ENCODE assay signal across 1 cellular context in the genomic region with DNA sequence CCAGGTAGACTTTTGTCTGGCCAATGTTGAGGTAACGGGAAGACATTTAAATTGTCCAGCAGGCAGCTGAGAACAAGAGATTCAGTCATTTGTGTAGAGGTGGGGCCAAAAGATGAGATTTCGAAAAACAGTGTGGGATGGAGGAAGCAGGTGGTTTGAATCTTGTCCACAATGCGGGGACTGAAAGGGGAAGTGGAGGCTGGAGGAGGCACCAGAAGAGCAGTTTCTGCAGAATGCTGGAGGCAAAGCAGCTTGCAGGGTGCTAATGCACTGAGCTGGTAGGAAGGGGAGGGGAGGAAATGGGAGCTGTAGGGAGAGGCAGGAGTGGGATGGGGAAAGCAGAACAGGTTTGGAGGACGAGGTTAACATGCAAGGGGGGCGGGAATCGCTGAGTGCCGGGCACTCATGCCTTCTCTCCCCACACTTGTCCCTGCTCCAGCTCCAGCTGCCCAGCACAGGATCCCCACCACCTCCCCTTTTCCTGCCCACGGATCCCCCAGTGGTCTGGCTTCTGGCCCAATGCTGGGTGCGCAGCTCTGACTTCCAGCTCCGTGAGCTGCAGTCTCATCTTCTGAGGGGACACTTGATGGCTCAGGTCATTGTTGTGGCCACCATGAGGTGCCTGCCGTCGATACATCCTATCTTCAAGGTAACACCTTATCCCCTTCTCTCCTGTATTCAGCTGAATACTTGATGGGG.
A peak's percentile ranks its signal among the peaks of the same experiment; 100 is the strongest.
TF ChIP-seq lines count a peak whose summit lies in the region.

No MANE protein-coding gene starts in this region.

TF ChIP-seq in GM12878, 131 proteins besides CTCF, POLR2A, EP300 and RAD21:
- TF ChIP-seq SIN3A (IDR thresholded peaks at IDR 0.05; ENCODE audit: low read depth, low read length), result no peak
- TF ChIP-seq NFIC (IDR thresholded peaks at IDR 0.05; ENCODE audit: low read depth, low read length), result 0 out of 2 replicates have a peak, but pooled peaks have one; percentile 41
- TF ChIP-seq NRF1 (conservative IDR thresholded peaks at IDR 0.05; ENCODE audit: low read depth, low read length), result no peak
- peak; percentile 83 for TF ChIP-seq RUNX3 (IDR thresholded peaks at IDR 0.05; ENCODE audit: low read length)
- TF ChIP-seq, protein P1, sequence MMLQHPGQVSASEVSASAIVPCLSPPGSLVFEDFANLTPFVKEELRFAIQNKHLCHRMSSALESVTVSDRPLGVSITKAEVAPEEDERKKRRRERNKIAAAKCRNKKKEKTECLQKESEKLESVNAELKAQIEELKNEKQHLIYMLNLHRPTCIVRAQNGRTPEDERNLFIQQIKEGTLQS (IDR thresholded peaks at IDR 0.05; ENCODE audit: borderline replicate concordance, extremely low read depth, low read depth, low read length), result no peak
- no peak for TF ChIP-seq TCF3 (IDR thresholded peaks at IDR 0.05; ENCODE audit: borderline replicate concordance, insufficient read depth, low read depth, low read length)
- peak; percentile 34; the same call in 1 of the 2 replicates for TF ChIP-seq IKZF1 (conservative IDR thresholded peaks at IDR 0.05)
- peak; percentile 18; the same call in 1 of the 2 replicates for TF ChIP-seq ZBED1 (IDR thresholded peaks at IDR 0.05; ENCODE audit: borderline replicate concordance)
- TF ChIP-seq MTA2 (IDR thresholded peaks at IDR 0.05; ENCODE audit: low read depth), result peak; percentile 59
- TF ChIP-seq, protein P2, sequence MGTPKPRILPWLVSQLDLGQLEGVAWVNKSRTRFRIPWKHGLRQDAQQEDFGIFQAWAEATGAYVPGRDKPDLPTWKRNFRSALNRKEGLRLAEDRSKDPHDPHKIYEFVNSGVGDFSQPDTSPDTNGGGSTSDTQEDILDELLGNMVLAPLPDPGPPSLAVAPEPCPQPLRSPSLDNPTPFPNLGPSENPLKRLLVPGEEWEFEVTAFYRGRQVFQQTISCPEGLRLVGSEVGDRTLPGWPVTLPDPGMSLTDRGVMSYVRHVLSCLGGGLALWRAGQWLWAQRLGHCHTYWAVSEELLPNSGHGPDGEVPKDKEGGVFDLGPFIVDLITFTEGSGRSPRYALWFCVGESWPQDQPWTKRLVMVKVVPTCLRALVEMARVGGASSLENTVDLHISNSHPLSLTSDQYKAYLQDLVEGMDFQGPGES (IDR thresholded peaks at IDR 0.05), result no peak
- TF ChIP-seq SREBF2 (IDR thresholded peaks at IDR 0.05; ENCODE audit: low read length), result no peak
- no peak for TF ChIP-seq JUND (IDR thresholded peaks at IDR 0.05; ENCODE audit: low read depth, low read length)
- peak; percentile 74 for TF ChIP-seq TCF12 (IDR thresholded peaks at IDR 0.05; ENCODE audit: low read depth, low read length)
- no peak for TF ChIP-seq HDAC2 (IDR thresholded peaks at IDR 0.05)
- TF ChIP-seq, protein P3, sequence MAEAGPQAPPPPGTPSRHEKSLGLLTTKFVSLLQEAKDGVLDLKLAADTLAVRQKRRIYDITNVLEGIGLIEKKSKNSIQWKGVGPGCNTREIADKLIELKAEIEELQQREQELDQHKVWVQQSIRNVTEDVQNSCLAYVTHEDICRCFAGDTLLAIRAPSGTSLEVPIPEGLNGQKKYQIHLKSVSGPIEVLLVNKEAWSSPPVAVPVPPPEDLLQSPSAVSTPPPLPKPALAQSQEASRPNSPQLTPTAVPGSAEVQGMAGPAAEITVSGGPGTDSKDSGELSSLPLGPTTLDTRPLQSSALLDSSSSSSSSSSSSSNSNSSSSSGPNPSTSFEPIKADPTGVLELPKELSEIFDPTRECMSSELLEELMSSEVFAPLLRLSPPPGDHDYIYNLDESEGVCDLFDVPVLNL (IDR thresholded peaks at IDR 0.05; ENCODE audit: low read depth, low read length), result no peak
- no peak for TF ChIP-seq LARP7 (IDR thresholded peaks at IDR 0.05)
- TF ChIP-seq, protein P4, sequence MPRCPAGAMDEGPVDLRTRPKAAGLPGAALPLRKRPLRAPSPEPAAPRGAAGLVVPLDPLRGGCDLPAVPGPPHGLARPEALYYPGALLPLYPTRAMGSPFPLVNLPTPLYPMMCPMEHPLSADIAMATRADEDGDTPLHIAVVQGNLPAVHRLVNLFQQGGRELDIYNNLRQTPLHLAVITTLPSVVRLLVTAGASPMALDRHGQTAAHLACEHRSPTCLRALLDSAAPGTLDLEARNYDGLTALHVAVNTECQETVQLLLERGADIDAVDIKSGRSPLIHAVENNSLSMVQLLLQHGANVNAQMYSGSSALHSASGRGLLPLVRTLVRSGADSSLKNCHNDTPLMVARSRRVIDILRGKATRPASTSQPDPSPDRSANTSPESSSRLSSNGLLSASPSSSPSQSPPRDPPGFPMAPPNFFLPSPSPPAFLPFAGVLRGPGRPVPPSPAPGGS (IDR thresholded peaks at IDR 0.05; ENCODE audit: borderline replicate concordance, insufficient read depth, low read depth, low read length, poor library complexity, severe bottlenecking), result peak; percentile 21
- peak; percentile 65; the same call in 1 of the 2 replicates for TF ChIP-seq EED (IDR thresholded peaks at IDR 0.05; ENCODE audit: low read depth)
- TF ChIP-seq RAD51 (IDR thresholded peaks at IDR 0.05), result no peak
- TF ChIP-seq IKZF2 (IDR thresholded peaks at IDR 0.05), result peak; percentile 68 to 71; a peak in 3 of 4 replicates
- TF ChIP-seq, protein P5, sequence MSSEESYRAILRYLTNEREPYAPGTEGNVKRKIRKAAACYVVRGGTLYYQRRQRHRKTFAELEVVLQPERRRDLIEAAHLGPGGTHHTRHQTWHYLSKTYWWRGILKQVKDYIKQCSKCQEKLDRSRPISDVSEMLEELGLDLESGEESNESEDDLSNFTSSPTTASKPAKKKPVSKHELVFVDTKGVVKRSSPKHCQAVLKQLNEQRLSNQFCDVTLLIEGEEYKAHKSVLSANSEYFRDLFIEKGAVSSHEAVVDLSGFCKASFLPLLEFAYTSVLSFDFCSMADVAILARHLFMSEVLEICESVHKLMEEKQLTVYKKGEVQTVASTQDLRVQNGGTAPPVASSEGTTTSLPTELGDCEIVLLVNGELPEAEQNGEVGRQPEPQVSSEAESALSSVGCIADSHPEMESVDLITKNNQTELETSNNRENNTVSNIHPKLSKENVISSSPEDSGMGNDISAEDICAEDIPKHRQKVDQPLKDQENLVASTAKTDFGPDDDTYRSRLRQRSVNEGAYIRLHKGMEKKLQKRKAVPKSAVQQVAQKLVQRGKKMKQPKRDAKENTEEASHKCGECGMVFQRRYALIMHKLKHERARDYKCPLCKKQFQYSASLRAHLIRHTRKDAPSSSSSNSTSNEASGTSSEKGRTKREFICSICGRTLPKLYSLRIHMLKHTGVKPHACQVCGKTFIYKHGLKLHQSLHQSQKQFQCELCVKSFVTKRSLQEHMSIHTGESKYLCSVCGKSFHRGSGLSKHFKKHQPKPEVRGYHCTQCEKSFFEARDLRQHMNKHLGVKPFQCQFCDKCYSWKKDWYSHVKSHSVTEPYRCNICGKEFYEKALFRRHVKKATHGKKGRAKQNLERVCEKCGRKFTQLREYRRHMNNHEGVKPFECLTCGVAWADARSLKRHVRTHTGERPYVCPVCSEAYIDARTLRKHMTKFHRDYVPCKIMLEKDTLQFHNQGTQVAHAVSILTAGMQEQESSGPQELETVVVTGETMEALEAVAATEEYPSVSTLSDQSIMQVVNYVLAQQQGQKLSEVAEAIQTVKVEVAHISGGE (CRISPR knock-in tag; IDR thresholded peaks at IDR 0.05), result no peak
- TF ChIP-seq ETV6 (conservative IDR thresholded peaks at IDR 0.05 in 1 of 2, IDR thresholded peaks at IDR 0.05 in 1 of 2; ENCODE audit: borderline replicate concordance in 1 of 2, low read depth in 1 of 2), result peak in 1 of 2 experiments; percentile 90; a peak in 2 of 4 replicates
- TF ChIP-seq PAX5 (IDR thresholded peaks at IDR 0.05; ENCODE audit: borderline replicate concordance, low read depth, low read length), result no peak
- TF ChIP-seq, protein P6, sequence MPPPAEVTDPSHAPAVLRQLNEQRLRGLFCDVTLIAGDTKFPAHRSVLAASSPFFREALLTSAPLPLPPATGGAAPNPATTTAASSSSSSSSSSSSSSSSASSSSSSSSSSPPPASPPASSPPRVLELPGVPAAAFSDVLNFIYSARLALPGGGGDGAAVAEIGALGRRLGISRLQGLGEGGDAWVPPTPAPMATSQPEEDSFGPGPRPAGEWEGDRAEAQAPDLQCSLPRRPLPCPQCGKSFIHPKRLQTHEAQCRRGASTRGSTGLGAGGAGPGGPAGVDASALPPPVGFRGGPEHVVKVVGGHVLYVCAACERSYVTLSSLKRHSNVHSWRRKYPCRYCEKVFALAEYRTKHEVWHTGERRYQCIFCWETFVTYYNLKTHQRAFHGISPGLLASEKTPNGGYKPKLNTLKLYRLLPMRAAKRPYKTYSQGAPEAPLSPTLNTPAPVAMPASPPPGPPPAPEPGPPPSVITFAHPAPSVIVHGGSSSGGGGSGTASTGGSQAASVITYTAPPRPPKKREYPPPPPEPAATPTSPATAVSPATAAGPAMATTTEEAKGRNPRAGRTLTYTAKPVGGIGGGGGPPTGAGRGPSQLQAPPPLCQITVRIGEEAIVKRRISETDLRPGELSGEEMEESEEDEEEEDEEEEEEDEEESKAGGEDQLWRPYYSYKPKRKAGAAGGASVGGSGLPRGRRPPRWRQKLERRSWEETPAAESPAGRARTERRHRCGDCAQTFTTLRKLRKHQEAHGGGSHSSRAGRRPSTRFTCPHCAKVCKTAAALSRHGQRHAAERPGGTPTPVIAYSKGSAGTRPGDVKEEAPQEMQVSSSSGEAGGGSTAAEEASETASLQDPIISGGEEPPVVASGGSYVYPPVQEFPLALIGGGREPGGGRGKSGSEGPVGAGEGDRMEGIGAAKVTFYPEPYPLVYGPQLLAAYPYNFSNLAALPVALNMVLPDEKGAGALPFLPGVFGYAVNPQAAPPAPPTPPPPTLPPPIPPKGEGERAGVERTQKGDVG (CRISPR knock-in tag; IDR thresholded peaks at IDR 0.05), result no peak
- peak; percentile 66 for TF ChIP-seq ATF7 (IDR thresholded peaks at IDR 0.05; ENCODE audit: low read depth)
- TF ChIP-seq CBFB (IDR thresholded peaks at IDR 0.05; ENCODE audit: low read depth), result peak; percentile 43; the same call in 1 of the 2 replicates
- no peak for TF ChIP-seq BACH1 (IDR thresholded peaks at IDR 0.05; ENCODE audit: borderline replicate concordance)
- TF ChIP-seq, protein P7, sequence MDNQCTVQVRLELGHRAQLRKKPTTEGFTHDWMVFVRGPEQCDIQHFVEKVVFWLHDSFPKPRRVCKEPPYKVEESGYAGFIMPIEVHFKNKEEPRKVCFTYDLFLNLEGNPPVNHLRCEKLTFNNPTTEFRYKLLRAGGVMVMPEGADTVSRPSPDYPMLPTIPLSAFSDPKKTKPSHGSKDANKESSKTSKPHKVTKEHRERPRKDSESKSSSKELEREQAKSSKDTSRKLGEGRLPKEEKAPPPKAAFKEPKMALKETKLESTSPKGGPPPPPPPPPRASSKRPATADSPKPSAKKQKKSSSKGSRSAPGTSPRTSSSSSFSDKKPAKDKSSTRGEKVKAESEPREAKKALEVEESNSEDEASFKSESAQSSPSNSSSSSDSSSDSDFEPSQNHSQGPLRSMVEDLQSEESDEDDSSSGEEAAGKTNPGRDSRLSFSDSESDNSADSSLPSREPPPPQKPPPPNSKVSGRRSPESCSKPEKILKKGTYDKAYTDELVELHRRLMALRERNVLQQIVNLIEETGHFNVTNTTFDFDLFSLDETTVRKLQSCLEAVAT (IDR thresholded peaks at IDR 0.05), result peak; percentile 71
- TF ChIP-seq, protein P8, sequence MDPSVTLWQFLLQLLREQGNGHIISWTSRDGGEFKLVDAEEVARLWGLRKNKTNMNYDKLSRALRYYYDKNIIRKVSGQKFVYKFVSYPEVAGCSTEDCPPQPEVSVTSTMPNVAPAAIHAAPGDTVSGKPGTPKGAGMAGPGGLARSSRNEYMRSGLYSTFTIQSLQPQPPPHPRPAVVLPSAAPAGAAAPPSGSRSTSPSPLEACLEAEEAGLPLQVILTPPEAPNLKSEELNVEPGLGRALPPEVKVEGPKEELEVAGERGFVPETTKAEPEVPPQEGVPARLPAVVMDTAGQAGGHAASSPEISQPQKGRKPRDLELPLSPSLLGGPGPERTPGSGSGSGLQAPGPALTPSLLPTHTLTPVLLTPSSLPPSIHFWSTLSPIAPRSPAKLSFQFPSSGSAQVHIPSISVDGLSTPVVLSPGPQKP (IDR thresholded peaks at IDR 0.05; ENCODE audit: low read depth, low read length), result no peak
- TF ChIP-seq YBX1 (IDR thresholded peaks at IDR 0.05), result no peak
- 0 out of 3 replicates have a peak, but pooled peaks have one; percentile 23 for TF ChIP-seq POU2F2 (IDR thresholded peaks at IDR 0.05; ENCODE audit: borderline replicate concordance, low read depth, low read length)
- 0 out of 2 replicates have a peak, but pooled peaks have one; percentile 53 for TF ChIP-seq NBN (IDR thresholded peaks at IDR 0.05)
- peak; percentile 43; the same call in 1 of the 2 replicates for TF ChIP-seq DPF2 (IDR thresholded peaks at IDR 0.05)
- TF ChIP-seq SPI1 (IDR thresholded peaks at IDR 0.05; ENCODE audit: borderline replicate concordance, insufficient read depth, low read depth, low read length), result peak; percentile 93
- no peak for TF ChIP-seq EGR1 (IDR thresholded peaks at IDR 0.05; ENCODE audit: borderline replicate concordance in 1 of 2, low read depth in 2 of 2, low read length in 2 of 2)
- TF ChIP-seq MTA3 (IDR thresholded peaks at IDR 0.05; ENCODE audit: borderline replicate concordance, low read length), result no peak
TF ChIP-seq in GM12878: peak in this region for 17.
